In the genomic region with DNA sequence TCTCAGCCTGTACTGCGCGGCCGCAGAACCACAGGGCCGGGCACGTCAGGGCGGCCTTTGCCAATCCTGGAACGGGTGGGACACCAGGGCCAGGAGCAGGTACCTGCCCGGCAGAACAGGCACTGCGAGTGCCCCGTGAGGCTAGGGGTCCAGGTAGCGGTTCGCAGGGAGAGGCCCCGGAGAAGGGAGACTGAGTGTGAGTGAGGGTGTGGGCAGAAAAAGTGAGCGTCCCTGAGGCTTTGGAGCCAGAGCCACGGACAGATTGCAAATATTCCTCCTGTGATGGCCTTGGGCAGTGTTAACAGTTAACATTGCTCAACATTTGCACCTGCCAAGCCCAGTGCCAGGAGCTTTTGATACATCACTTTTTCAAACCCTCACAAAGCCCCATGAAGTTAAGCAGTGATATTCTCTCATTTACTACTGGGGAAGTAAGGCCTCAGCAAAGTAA, we compare ENCODE assay signal across 10 cellular contexts. TPM values are rescaled to one million over a fixed set of nuclear protein-coding genes. Genes with fewer than 3 reads are reported as not detected.
DNase-seq lines count a peak whose midpoint lies in the region; ATAC-seq and TF ChIP-seq lines count a peak whose summit lies in the region.
"Had no signal": no experiment of that assay in that cellular context is flagged by ENCODE, and none has a peak within 500 bp of the region (broad histone marks: within the 10 kb centered on the region; RNA-seq: fewer than 3 reads in every experiment).

No MANE protein-coding gene starts in this region.

- H3K9me3 Mint-ChIP-seq in activated CD4-positive, alpha-beta T cell treated with anti-CD3 and anti-CD28 coated beads for 36 hours (ENCODE audit: low read depth) = no peaks in the 10 kb centered on the region

- no peak for TF ChIP-seq CTCF in breast epithelium (IDR thresholded peaks at IDR 0.05)
- TF ChIP-seq CTCF in lower lobe of right lung (IDR thresholded peaks at IDR 0.05) = no peak
- TF ChIP-seq CTCF in thoracic aorta (IDR thresholded peaks at IDR 0.05) = no peak

- H3K36me3 ChIP-seq in breast epithelium (no peaks in the 10 kb centered on the region), lower lobe of right lung (peaks cover 33% of the 10 kb centered on the region), thoracic aorta (peaks cover 20% of the 10 kb centered on the region), HAP-1 (replicated peaks) (peaks cover 22% of the 10 kb centered on the region)

- H3K4me3 ChIP-seq in breast epithelium (peak overlapping the region; percentile 41 to 69 (median 59)), lower lobe of right lung (peak overlapping the region; percentile 62), thoracic aorta (peak overlapping the region; percentile 80), HAP-1 (no peak overlapping the region)
- H3K4me3 ChIP-seq: BLaER1 treated with 17β-estradiol and CSF1 and Interleukin-3, amounts not matched to agents 10 nM and 100 nM had no signal

- peaks cover 11% of the 10 kb centered on the region for H3K36me3 Mint-ChIP-seq in activated CD4-positive, alpha-beta T cell treated with anti-CD3 and anti-CD28 coated beads for 36 hours (ENCODE audit: low read depth)

- peak overlapping the region; percentile 31 for H3K4me3 Mint-ChIP-seq in activated CD4-positive, alpha-beta T cell treated with anti-CD3 and anti-CD28 coated beads for 36 hours

- intact Hi-C loops in activated CD4-positive, alpha-beta T cell treated with anti-CD3 and anti-CD28 coated beads for 36 hours (cut with DNase I, micrococcal nuclease) = loop anchor here in 1 of 2 experiments (10.0 kb wide), 1 partner anchor 184 kb away; no protein-coding TSS in a partner anchor
- intact Hi-C loops in breast epithelium (cut with DNase I; ENCODE audit: low total_unique reads) = no loop called here
- intact Hi-C loops in lower lobe of right lung (cut with DNase I) = no loop called here

- DNase-seq in activated CD4-positive, alpha-beta T cell treated with anti-CD3 and anti-CD28 coated beads for 36 hours = no peak
- DNase-seq in activated CD4-positive, alpha-beta T cell treated with anti-CD3 and anti-CD28 coated beads for 4 hours = no peak
- DNase-seq in breast epithelium (ENCODE audit: low spot score in 2 of 2) (no peak), lower lobe of right lung (no peak), thoracic aorta (ENCODE audit: low spot score) (no peak), HAP-1 (ENCODE audit: low spot score in 2 of 2) (no peak)

- POLR2A ChIA-PET in activated CD4-positive, alpha-beta T cell treated with anti-CD3 and anti-CD28 coated beads for 36 hours (lab: Charles Lee) = no interaction called here

- H3K4me1 Mint-ChIP-seq in activated CD4-positive, alpha-beta T cell treated with anti-CD3 and anti-CD28 coated beads for 36 hours = peaks cover 11% of the 10 kb centered on the region

- in situ Hi-C loops in HAP-1 (cut with MboI; ENCODE audit: low sequenced_read_pairs) = no loop called here

- TF ChIP-seq POLR2A in breast epithelium (IDR thresholded peaks at IDR 0.05) = no peak

- H3K9me3 ChIP-seq in breast epithelium = no peaks in the 10 kb centered on the region
- no peaks in the 10 kb centered on the region for H3K9me3 ChIP-seq in lower lobe of right lung
- H3K9me3 ChIP-seq in thoracic aorta = no peaks in the 10 kb centered on the region
- no peaks in the 10 kb centered on the region for H3K9me3 ChIP-seq in HAP-1
- H3K9me3 ChIP-seq: BLaER1 treated with 17β-estradiol and CSF1 and Interleukin-3, amounts not matched to agents 10 nM and 100 nM had no signal

- H3K4me1 ChIP-seq in breast epithelium (no peaks in the 10 kb centered on the region), lower lobe of right lung (peaks cover 19% of the 10 kb centered on the region), thoracic aorta (ENCODE audit: control insufficient read depth in 1 of 2, low read depth in 2 of 2) (peaks cover 6 to 17% of the 10 kb centered on the region in 2 donors), HAP-1 (no peaks in the 10 kb centered on the region)

- ATAC-seq in activated CD4-positive, alpha-beta T cell treated with anti-CD3 and anti-CD28 coated beads for 36 hours = no peak
- ATAC-seq in lower lobe of right lung (peak in 1 of 2 donors; percentile 4), thoracic aorta (ENCODE audit: insufficient number of reproducible peaks, low FRiP score, low read depth) (no peak), HG02678 (IDR thresholded peaks at IDR 0.05; ENCODE audit: unreplicated experiment) (no peak), HG03565 (IDR thresholded peaks at IDR 0.05; ENCODE audit: unreplicated experiment) (no peak)

- CTCF ChIA-PET in activated CD4-positive, alpha-beta T cell treated with anti-CD3 and anti-CD28 coated beads for 36 hours (lab: Charles Lee) = interaction anchor here (0.8 to 1.2 kb wide), 2 partner anchors 31 to 802 kb away, joined by 3 to 4 read pairs; a partner anchor contains a TSS

- no peaks in the 10 kb centered on the region for H3K27me3 ChIP-seq in breast epithelium
- no peaks in the 10 kb centered on the region for H3K27me3 ChIP-seq in lower lobe of right lung (ENCODE audit: low read depth)
- H3K27me3 ChIP-seq in thoracic aorta (replicated peaks; ENCODE audit: insufficient read depth) = no peaks in the 10 kb centered on the region
- no peaks in the 10 kb centered on the region for H3K27me3 ChIP-seq in HAP-1 (ENCODE audit: low read depth)

- H3K27ac ChIP-seq in breast epithelium (peak overlapping the region; percentile 16 to 17), lower lobe of right lung (peak overlapping the region; percentile 64), thoracic aorta (no peak overlapping the region)
- H3K27ac ChIP-seq: BLaER1 treated with 17β-estradiol and CSF1 and Interleukin-3, amounts not matched to agents 10 nM and 100 nM had no signal

- no peaks in the 10 kb centered on the region for H3K27me3 Mint-ChIP-seq in activated CD4-positive, alpha-beta T cell treated with anti-CD3 and anti-CD28 coated beads for 36 hours

- no peak overlapping the region for H3K27ac Mint-ChIP-seq in activated CD4-positive, alpha-beta T cell treated with anti-CD3 and anti-CD28 coated beads for 36 hours

RNA-seq across cellular contexts. Expression of a gene that starts 0.5 kb away (rescaled TPM):
- under 1 TPM in 1 of 2 experiments, not detected in 1; 0.50 TPM for total RNA-seq in activated CD4-positive, alpha-beta T cell treated with anti-CD3 and anti-CD28 coated beads for 36 hours
- total RNA-seq in breast epithelium (1 to 10 TPM in 2 of 3 donors, under 1 TPM in 1; 0.32 to 5.9 (median 1.8) TPM), lower lobe of right lung (2.4 TPM), thoracic aorta (1 to 10 TPM in 1 of 2 donors, not detected in 1; 3.3 TPM)

RNA-seq across cellular contexts. Expression of a gene that starts 17.9 kb away (rescaled TPM):
- total RNA-seq in activated CD4-positive, alpha-beta T cell treated with anti-CD3 and anti-CD28 coated beads for 36 hours = 10 to 100 TPM; 10.7 to 14.6 TPM
- total RNA-seq in breast epithelium = 10 to 100 TPM; 13.0 to 22.3 (median 18.9) TPM
- total RNA-seq in lower lobe of right lung = 33.3 TPM
- total RNA-seq in thoracic aorta = 10 to 100 TPM in 1 of 2 donors, 1 to 10 TPM in 1; 6.8 to 34.3 TPM

RNA-seq across cellular contexts. Expression of a gene that starts 23.3 kb away (rescaled TPM):
- total RNA-seq in activated CD4-positive, alpha-beta T cell treated with anti-CD3 and anti-CD28 coated beads for 36 hours = 10 to 100 TPM; 51.0 to 57.3 TPM
- total RNA-seq in breast epithelium (10 to 100 TPM; 25.2 to 35.6 (median 34.7) TPM), lower lobe of right lung (24.5 TPM), thoracic aorta (10 to 100 TPM; 20.1 to 37.1 TPM)

RNA-seq across cellular contexts. Expression of a gene that starts 31.8 kb away (rescaled TPM):
- total RNA-seq in activated CD4-positive, alpha-beta T cell treated with anti-CD3 and anti-CD28 coated beads for 36 hours = 10 to 100 TPM; 33.0 to 34.3 TPM
- total RNA-seq in breast epithelium = 10 to 100 TPM; 27.5 to 37.9 (median 33.1) TPM
- 84.0 TPM for total RNA-seq in lower lobe of right lung
- total RNA-seq in thoracic aorta = 10 to 100 TPM; 33.7 to 40.3 TPM

RNA-seq across cellular contexts. Expression of a gene that starts 45.2 kb away (rescaled TPM):
- total RNA-seq in activated CD4-positive, alpha-beta T cell treated with anti-CD3 and anti-CD28 coated beads for 36 hours = not detected
- not detected for total RNA-seq in breast epithelium
- total RNA-seq in lower lobe of right lung = 9.8 TPM
- total RNA-seq in thoracic aorta = not detected
- total RNA-seq: lung microvascular endothelial cell had no signal

Comparison
In these comparisons a context has a peak if more than half of its experiments do, and no peak if none do; other contexts are left out.
1. H3K27ac ChIP-seq: peak in breast epithelium (2 of 2) and lower lobe of right lung (single experiment); none in thoracic aorta (0 of 2).